ENCODE assay signal across 24 cellular contexts in genomic region chr7:115869225-115869624, GRCh38.
"Had no signal": no experiment of that assay in that cellular context is flagged by ENCODE, and none has a peak within 500 bp of the region (broad histone marks: within the 10 kb centered on the region; RNA-seq: fewer than 3 reads in every experiment).

No MANE protein-coding gene starts in this region.

- H3K27ac ChIP-seq: breast epithelium, dorsolateral prefrontal cortex, lower lobe of right lung, right atrium auricular region, tibial nerve, uterus, VCaP had no signal

- ATAC-seq: activated CD4-positive, alpha-beta T cell treated with anti-CD3 and anti-CD28 coated beads for 36 hours; activated CD8-positive, alpha-beta T cell treated with anti-CD3 and anti-CD28 coated beads for 36 hours; activated T-cell treated with anti-CD3 and anti-CD28 coated beads, Interleukin-2, amount 50 U/mL, for 72 hours; left cardiac atrium; lower lobe of right lung had no signal

- H3K4me3 ChIP-seq: breast epithelium, dorsolateral prefrontal cortex, lower lobe of right lung, right atrium auricular region, tibial nerve, uterus had no signal

- H3K9me3 ChIP-seq: breast epithelium, lower lobe of right lung, right atrium auricular region, tibial nerve, uterus had no signal

- H3K4me1 ChIP-seq: breast epithelium, lower lobe of right lung, right atrium auricular region, tibial nerve, uterus had no signal

- DNase-seq: activated CD4-positive, alpha-beta T cell treated with anti-CD3 and anti-CD28 coated beads for 36 hours; activated CD8-positive, alpha-beta memory T cell treated with anti-CD3 and anti-CD28 coated beads, Interleukin-2, amount 50 U/mL, for 4 hours; activated CD8-positive, alpha-beta T cell treated with anti-CD3 and anti-CD28 coated beads for 36 hours; activated gamma-delta T cell treated with Interleukin-2 at 50 U/mL for 16 hours; activated naive CD8-positive, alpha-beta T cell treated with anti-CD3 and anti-CD28 coated beads for 36 hours; activated T-cell treated with anti-CD3 and anti-CD28 coated beads, Interleukin-2, amount 50 U/mL, for 72 hours; aorta; dorsolateral prefrontal cortex; endodermal cell; head of caudate nucleus; immature natural killer cell; left cardiac atrium; lower lobe of right lung; nephron progenitor cell; occipital lobe; stimulated activated CD4-positive, alpha-beta T cell treated with anti-CD3 and anti-CD28 coated beads, Interleukin-15, amount 100 ng/mL, for 24 hours; stimulated activated CD4-positive, alpha-beta T cell treated with anti-CD3 and anti-CD28 coated beads, Interleukin-4, amount 100 ng/mL, for 1 hour; stimulated activated naive CD4-positive, alpha-beta T cell; substantia nigra; uterus had no signal

- H3K36me3 ChIP-seq: breast epithelium, lower lobe of right lung, right atrium auricular region, tibial nerve, uterus had no signal

- H3K27me3 ChIP-seq: breast epithelium, right atrium auricular region, tibial nerve, uterus had no signal
